15 cellular contexts compared by ENCODE assay signal in genomic region chr15:58852347-58852746, GRCh38.
DNase-seq lines count a peak whose midpoint lies in the region; ATAC-seq and TF ChIP-seq lines count a peak whose summit lies in the region.
"Had no signal": no experiment of that assay in that cellular context is flagged by ENCODE, and none has a peak within 500 bp of the region (broad histone marks: within the 10 kb centered on the region; RNA-seq: fewer than 3 reads in every experiment).

No MANE protein-coding gene starts in this region.

- peaks cover 33% of the 10 kb centered on the region for H3K36me3 ChIP-seq in GM23248 (ENCODE audit: low read depth)
- peaks cover 0 to 41% (median 0%) of the 10 kb centered on the region in 3 donors for H3K36me3 ChIP-seq in Peyer's patch

- H2AFZ ChIP-seq in GM23248: no peak overlapping the region

- no peaks in the 10 kb centered on the region for H3K9me3 ChIP-seq in GM23248 (ENCODE audit: low read depth)
- H3K9me3 ChIP-seq in Peyer's patch: no peaks in the 10 kb centered on the region

- H3K79me2 ChIP-seq in GM23248 (ENCODE audit: insufficient read depth): no peaks in the 10 kb centered on the region

- no peak overlapping the region for H3K4me3 ChIP-seq in GM23248
- no peak overlapping the region for H3K4me3 ChIP-seq in Peyer's patch

- H3K9ac ChIP-seq in GM23248: no peak overlapping the region

- in situ Hi-C loops in GM23248 (cut with MboI): no loop called here

- 64 to 66% methylated on average over 5 of the region's 5 CpGs for WGBS in GM23248 (ENCODE audit: low coverage in 1 of 2, low lambda C conversion rate in 2 of 2, missing lambda C conversion rate in 2 of 2), 2 experiments

- H3F3A ChIP-seq in GM23248 (ENCODE audit: insufficient read depth): no peaks in the 10 kb centered on the region

- peaks cover 9% of the 10 kb centered on the region for H3K4me1 ChIP-seq in GM23248 (ENCODE audit: insufficient read depth)
- H3K4me1 ChIP-seq in Peyer's patch: no peaks in the 10 kb centered on the region

- no peak for ATAC-seq in GM18858 (IDR thresholded peaks at IDR 0.05; ENCODE audit: unreplicated experiment)
- ATAC-seq: effector memory CD8-positive, alpha-beta T cell; left ventricle myocardium superior had no signal

- H3K27me3 ChIP-seq in GM23248 (replicated peaks; ENCODE audit: insufficient read depth) (no peaks in the 10 kb centered on the region), Peyer's patch (no peaks in the 10 kb centered on the region)

- no peaks in the 10 kb centered on the region for H3K9me2 ChIP-seq in GM23248 (ENCODE audit: insufficient read depth)

- H4K20me1 ChIP-seq in GM23248 (ENCODE audit: insufficient read depth): no peaks in the 10 kb centered on the region

- no peak for TF ChIP-seq POLR2A in Peyer's patch (IDR thresholded peaks at IDR 0.05)

- no peak overlapping the region for H3K27ac ChIP-seq in GM23248
- no peak overlapping the region for H3K27ac ChIP-seq in Peyer's patch

- H3K4me2 ChIP-seq in GM23248 (ENCODE audit: unreplicated experiment): no peak overlapping the region

- peak in 4 of 6 experiments; percentile 14 to 55 (median 49) for TF ChIP-seq CTCF in Peyer's patch (IDR thresholded peaks at IDR 0.05)

- DNase-seq in AML-193 (lab: John Stamatoyannopoulos, UW) (peak; percentile 14 to 16), GM23248 (peak; percentile 42), Peyer's patch (no peak), iPS-NIHi7 (ENCODE audit: extremely low spot score) (peak; percentile 18), midbrain (lab: John Stamatoyannopoulos, UW) (no peak), cortex of kidney (lab: John Stamatoyannopoulos, UW) (no peak), NCI-H748 (lab: John Stamatoyannopoulos, UW; ENCODE audit: unreplicated experiment) (no peak)
- DNase-seq: activated CD8-positive, alpha-beta memory T cell treated with anti-CD3 and anti-CD28 coated beads for 24 hours; CD4-positive, CD25-positive, alpha-beta regulatory T cell; effector memory CD8-positive, alpha-beta T cell; left ventricle myocardium superior; NCI-H1417; NCI-H510A treated with DMSO at 0.1 percent for 48 hours; SHP77 had no signal

Comparison
In these comparisons a context has a peak if more than half of its experiments do, and no peak if none do; other contexts are left out.
1. DNase-seq: peak in AML-193 (2 of 2), GM23248 (single experiment) and iPS-NIHi7 (single experiment); none in Peyer's patch (0 of 3), midbrain (single experiment), cortex of kidney (single experiment) and NCI-H748 (single experiment).